8 cellular contexts compared by ENCODE assay signal in the genomic region with DNA sequence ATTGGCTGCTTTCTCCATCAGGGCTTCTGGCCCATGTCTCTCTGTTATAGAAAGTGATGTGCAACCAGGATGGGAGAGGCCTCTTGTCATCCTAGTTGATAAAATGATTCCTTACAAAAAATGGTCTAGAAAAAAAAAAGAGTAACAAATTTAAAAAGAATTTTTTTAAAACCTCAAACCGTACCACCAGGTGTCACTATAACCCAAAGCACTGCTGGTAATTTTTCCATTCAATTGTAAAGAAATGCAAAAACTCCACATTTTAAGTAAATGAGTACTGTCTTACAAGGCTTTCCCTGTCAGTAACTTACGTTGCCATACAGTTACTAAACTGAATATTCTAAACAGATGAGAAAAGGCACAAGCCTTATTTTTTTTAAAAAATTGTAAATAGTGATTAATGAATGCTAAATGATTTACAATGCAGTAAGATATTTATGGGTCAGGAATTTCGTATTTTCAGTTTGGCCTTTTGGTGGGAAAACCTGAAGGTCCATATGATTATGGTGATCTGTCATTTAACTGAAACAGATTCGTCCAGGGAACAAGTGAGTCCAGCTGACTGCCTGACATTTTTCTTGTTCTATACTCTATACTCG.
A peak's percentile ranks its signal among the peaks of the same experiment; 100 is the strongest.
DNase-seq lines count a peak whose midpoint lies in the region; ATAC-seq and TF ChIP-seq lines count a peak whose summit lies in the region.

No MANE protein-coding gene starts in this region.

- TF ChIP-seq CTCF in HFFc6 (IDR thresholded peaks at IDR 0.05) (peak; percentile 95), gastroesophageal sphincter (IDR thresholded peaks at IDR 0.05) (peak; percentile 58 to 82 (median 74)), upper lobe of left lung (IDR thresholded peaks at IDR 0.05) (peak in 4 of 6 experiments; percentile 18 to 55 (median 42))

- H3K36me3 ChIP-seq in gastroesophageal sphincter (peaks cover 0 to 5% of the 10 kb centered on the region in 2 donors), upper lobe of left lung (peaks cover 0 to 27% (median 2%) of the 10 kb centered on the region in 4 donors)

- peaks cover 54% of the 10 kb centered on the region for H3K4me1 Mint-ChIP-seq in HFFc6 (ENCODE audit: low read depth)
- peaks cover 6 to 13% of the 10 kb centered on the region in 2 donors for H3K4me1 Mint-ChIP-seq in stimulated activated naive B cell treated with anti-CD40 and anti-IgM and Interleukin-4, amounts not matched to agents 10 μg/mL and 1 μg/mL and 100 μg/mL, for 72 hours

- H3K4me3 ChIP-seq in gastroesophageal sphincter, result no peak overlapping the region
- no peak overlapping the region for H3K4me3 ChIP-seq in upper lobe of left lung

- DNase-seq in D341Med (ENCODE audit: low spot score) (peak; percentile 14), HFFc6 (peak; percentile 65), upper lobe of left lung (no peak)
- no peak for DNase-seq in stimulated activated naive B cell treated with anti-CD40 and anti-IgM and Interleukin-4, amounts not matched to agents 10 μg/mL and 1 μg/mL and 100 μg/mL, for 72 hours

- no peak overlapping the region for H3K4me3 Mint-ChIP-seq in HFFc6
- no peak overlapping the region for H3K4me3 Mint-ChIP-seq in stimulated activated naive B cell treated with anti-CD40 and anti-IgM and Interleukin-4, amounts not matched to agents 10 μg/mL and 1 μg/mL and 100 μg/mL, for 72 hours

- ATAC-seq in SK-N-SH treated with all-trans-retinoic acid at 6 μM for 48 hours (peak; percentile 63; the same call in 2 of the 3 replicates), gastroesophageal sphincter (no peak), upper lobe of left lung (ENCODE audit: low FRiP score in 2 of 2) (peak in 1 of 2 donors; percentile 71), GM21786 (IDR thresholded peaks at IDR 0.05; ENCODE audit: unreplicated experiment) (no peak), HG02642 (IDR thresholded peaks at IDR 0.05; ENCODE audit: poor library complexity, unreplicated experiment) (no peak)
- ATAC-seq in stimulated activated naive B cell treated with anti-CD40 and anti-IgM and Interleukin-4, amounts not matched to agents 10 μg/mL and 1 μg/mL and 100 μg/mL, for 72 hours (replicated peaks), result no peak

- no peaks in the 10 kb centered on the region for H3K9me3 ChIP-seq in gastroesophageal sphincter
- H3K9me3 ChIP-seq in upper lobe of left lung, result no peaks in the 10 kb centered on the region

- TF ChIP-seq EP300 in gastroesophageal sphincter (IDR thresholded peaks at IDR 0.05) (no peak), upper lobe of left lung (IDR thresholded peaks at IDR 0.05) (no peak)

- H3K4me1 ChIP-seq in gastroesophageal sphincter (peaks cover 3 to 59% (median 12%) of the 10 kb centered on the region in 3 donors), upper lobe of left lung (peaks cover 38 to 55% (median 49%) of the 10 kb centered on the region in 4 donors)

- no peaks in the 10 kb centered on the region for H3K9me3 Mint-ChIP-seq in HFFc6
- no peaks in the 10 kb centered on the region for H3K9me3 Mint-ChIP-seq in stimulated activated naive B cell treated with anti-CD40 and anti-IgM and Interleukin-4, amounts not matched to agents 10 μg/mL and 1 μg/mL and 100 μg/mL, for 72 hours

- WGBS in gastroesophageal sphincter (ENCODE audit: low coverage in 1 of 2), 2 donors, result 33 to 36% methylated on average over 5 of the region's 5 CpGs
- WGBS in upper lobe of left lung, 2 donors, result 37 to 44% methylated on average over 5 of the region's 5 CpGs

- H3K27me3 ChIP-seq in gastroesophageal sphincter (no peaks in the 10 kb centered on the region), upper lobe of left lung (no peaks in the 10 kb centered on the region)

- peak overlapping the region; percentile 54 for H3K27ac Mint-ChIP-seq in HFFc6
- H3K27ac Mint-ChIP-seq in stimulated activated naive B cell treated with anti-CD40 and anti-IgM and Interleukin-4, amounts not matched to agents 10 μg/mL and 1 μg/mL and 100 μg/mL, for 72 hours, result no peak overlapping the region

- peaks cover 12% of the 10 kb centered on the region for H3K36me3 Mint-ChIP-seq in HFFc6 (ENCODE audit: low read depth)
- no peaks in the 10 kb centered on the region for H3K36me3 Mint-ChIP-seq in stimulated activated naive B cell treated with anti-CD40 and anti-IgM and Interleukin-4, amounts not matched to agents 10 μg/mL and 1 μg/mL and 100 μg/mL, for 72 hours

- peak overlapping the region in 2 of 4 donors; percentile 17 to 30 for H3K27ac ChIP-seq in gastroesophageal sphincter
- H3K27ac ChIP-seq in upper lobe of left lung, result peak overlapping the region in 2 of 4 donors; percentile 40 to 48

- peaks cover 3% of the 10 kb centered on the region; the same call in 1 of the 2 replicates for H3K27me3 Mint-ChIP-seq in HFFc6 (ENCODE audit: insufficient read depth)
- no peaks in the 10 kb centered on the region for H3K27me3 Mint-ChIP-seq in stimulated activated naive B cell treated with anti-CD40 and anti-IgM and Interleukin-4, amounts not matched to agents 10 μg/mL and 1 μg/mL and 100 μg/mL, for 72 hours

- TF ChIP-seq POLR2A in gastroesophageal sphincter (IDR thresholded peaks at IDR 0.05) (no peak), upper lobe of left lung (IDR thresholded peaks at IDR 0.05) (no peak)

TF ChIP-seq in SK-N-SH treated with all-trans-retinoic acid at 6 μM for 48 hours, 23 proteins besides CTCF, POLR2A, EP300 and RAD21:
- TF ChIP-seq, protein P1, sequence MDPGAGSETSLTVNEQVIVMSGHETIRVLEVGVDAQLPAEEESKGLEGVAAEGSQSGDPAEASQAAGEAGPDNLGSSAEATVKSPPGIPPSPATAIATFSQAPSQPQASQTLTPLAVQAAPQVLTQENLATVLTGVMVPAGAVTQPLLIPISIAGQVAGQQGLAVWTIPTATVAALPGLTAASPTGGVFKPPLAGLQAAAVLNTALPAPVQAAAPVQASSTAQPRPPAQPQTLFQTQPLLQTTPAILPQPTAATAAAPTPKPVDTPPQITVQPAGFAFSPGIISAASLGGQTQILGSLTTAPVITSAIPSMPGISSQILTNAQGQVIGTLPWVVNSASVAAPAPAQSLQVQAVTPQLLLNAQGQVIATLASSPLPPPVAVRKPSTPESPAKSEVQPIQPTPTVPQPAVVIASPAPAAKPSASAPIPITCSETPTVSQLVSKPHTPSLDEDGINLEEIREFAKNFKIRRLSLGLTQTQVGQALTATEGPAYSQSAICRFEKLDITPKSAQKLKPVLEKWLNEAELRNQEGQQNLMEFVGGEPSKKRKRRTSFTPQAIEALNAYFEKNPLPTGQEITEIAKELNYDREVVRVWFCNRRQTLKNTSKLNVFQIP (CRISPR knock-in tag; IDR thresholded peaks at IDR 0.05; ENCODE audit: borderline replicate concordance, low read depth), result no peak
- TF ChIP-seq, protein P2, sequence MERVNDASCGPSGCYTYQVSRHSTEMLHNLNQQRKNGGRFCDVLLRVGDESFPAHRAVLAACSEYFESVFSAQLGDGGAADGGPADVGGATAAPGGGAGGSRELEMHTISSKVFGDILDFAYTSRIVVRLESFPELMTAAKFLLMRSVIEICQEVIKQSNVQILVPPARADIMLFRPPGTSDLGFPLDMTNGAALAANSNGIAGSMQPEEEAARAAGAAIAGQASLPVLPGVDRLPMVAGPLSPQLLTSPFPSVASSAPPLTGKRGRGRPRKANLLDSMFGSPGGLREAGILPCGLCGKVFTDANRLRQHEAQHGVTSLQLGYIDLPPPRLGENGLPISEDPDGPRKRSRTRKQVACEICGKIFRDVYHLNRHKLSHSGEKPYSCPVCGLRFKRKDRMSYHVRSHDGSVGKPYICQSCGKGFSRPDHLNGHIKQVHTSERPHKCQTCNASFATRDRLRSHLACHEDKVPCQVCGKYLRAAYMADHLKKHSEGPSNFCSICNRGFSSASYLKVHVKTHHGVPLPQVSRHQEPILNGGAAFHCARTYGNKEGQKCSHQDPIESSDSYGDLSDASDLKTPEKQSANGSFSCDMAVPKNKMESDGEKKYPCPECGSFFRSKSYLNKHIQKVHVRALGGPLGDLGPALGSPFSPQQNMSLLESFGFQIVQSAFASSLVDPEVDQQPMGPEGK (CRISPR knock-in tag; IDR thresholded peaks at IDR 0.05; ENCODE audit: borderline replicate concordance), result no peak
- no peak for TF ChIP-seq GLIS3 (CRISPR knock-in tag; IDR thresholded peaks at IDR 0.05)
- TF ChIP-seq RARB (CRISPR knock-in tag; IDR thresholded peaks at IDR 0.05), result no peak
- no peak for TF ChIP-seq ZNF70 (CRISPR knock-in tag; IDR thresholded peaks at IDR 0.05)
- no peak for TF ChIP-seq ZNF565 (CRISPR knock-in tag; conservative IDR thresholded peaks at IDR 0.05; ENCODE audit: low read depth)
- TF ChIP-seq ZFP3 (CRISPR knock-in tag; IDR thresholded peaks at IDR 0.05), result no peak
- no peak for TF ChIP-seq OSR1 (CRISPR knock-in tag; IDR thresholded peaks at IDR 0.05)
- TF ChIP-seq BACH2 (CRISPR knock-in tag; IDR thresholded peaks at IDR 0.05; ENCODE audit: borderline replicate concordance), result no peak
- no peak for TF ChIP-seq ISL1 (CRISPR knock-in tag; IDR thresholded peaks at IDR 0.05)
- TF ChIP-seq CSDC2 (CRISPR knock-in tag; IDR thresholded peaks at IDR 0.05), result no peak
- no peak for TF ChIP-seq ARNTL (CRISPR knock-in tag; IDR thresholded peaks at IDR 0.05; ENCODE audit: borderline replicate concordance, low read depth)
- no peak for TF ChIP-seq ZC3H10 (CRISPR knock-in tag; IDR thresholded peaks at IDR 0.05)
- TF ChIP-seq, protein P3, sequence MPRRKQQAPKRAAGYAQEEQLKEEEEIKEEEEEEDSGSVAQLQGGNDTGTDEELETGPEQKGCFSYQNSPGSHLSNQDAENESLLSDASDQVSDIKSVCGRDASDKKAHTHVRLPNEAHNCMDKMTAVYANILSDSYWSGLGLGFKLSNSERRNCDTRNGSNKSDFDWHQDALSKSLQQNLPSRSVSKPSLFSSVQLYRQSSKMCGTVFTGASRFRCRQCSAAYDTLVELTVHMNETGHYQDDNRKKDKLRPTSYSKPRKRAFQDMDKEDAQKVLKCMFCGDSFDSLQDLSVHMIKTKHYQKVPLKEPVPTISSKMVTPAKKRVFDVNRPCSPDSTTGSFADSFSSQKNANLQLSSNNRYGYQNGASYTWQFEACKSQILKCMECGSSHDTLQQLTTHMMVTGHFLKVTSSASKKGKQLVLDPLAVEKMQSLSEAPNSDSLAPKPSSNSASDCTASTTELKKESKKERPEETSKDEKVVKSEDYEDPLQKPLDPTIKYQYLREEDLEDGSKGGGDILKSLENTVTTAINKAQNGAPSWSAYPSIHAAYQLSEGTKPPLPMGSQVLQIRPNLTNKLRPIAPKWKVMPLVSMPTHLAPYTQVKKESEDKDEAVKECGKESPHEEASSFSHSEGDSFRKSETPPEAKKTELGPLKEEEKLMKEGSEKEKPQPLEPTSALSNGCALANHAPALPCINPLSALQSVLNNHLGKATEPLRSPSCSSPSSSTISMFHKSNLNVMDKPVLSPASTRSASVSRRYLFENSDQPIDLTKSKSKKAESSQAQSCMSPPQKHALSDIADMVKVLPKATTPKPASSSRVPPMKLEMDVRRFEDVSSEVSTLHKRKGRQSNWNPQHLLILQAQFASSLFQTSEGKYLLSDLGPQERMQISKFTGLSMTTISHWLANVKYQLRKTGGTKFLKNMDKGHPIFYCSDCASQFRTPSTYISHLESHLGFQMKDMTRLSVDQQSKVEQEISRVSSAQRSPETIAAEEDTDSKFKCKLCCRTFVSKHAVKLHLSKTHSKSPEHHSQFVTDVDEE (CRISPR knock-in tag; IDR thresholded peaks at IDR 0.05), result no peak
TF ChIP-seq in SK-N-SH treated with all-trans-retinoic acid at 6 μM for 48 hours: peak in this region for 0.

Comparison
In these comparisons a context has a peak if more than half of its experiments do, and no peak if none do; other contexts are left out.
1. DNase-seq: peak in D341Med (single experiment) and HFFc6 (single experiment); none in upper lobe of left lung (0 of 2) and stimulated activated naive B cell treated with anti-CD40 and anti-IgM and Interleukin-4, amounts not matched to agents 10 μg/mL and 1 μg/mL and 100 μg/mL, for 72 hours (single experiment).
2. CTCF ChIP-seq: peak in every context shown above with its lines; median percentile 95 in HFFc6; 74 in gastroesophageal sphincter; 42 in upper lobe of left lung.